2 cellular contexts compared by ENCODE assay signal in genomic region chr9:87656485-87656884, GRCh38.
TF ChIP-seq lines count a peak whose summit lies in the region.

No MANE protein-coding gene starts in this region.

TF ChIP-seq in SK-N-SH, 30 proteins besides CTCF, POLR2A, EP300 and RAD21 (continued from another document):
- TF ChIP-seq IRF3 (IDR thresholded peaks at IDR 0.05; ENCODE audit: low read depth, low read length) (no peak), MXI1 (IDR thresholded peaks at IDR 0.05; ENCODE audit: low read depth, low read length) (no peak), POLR2AphosphoS5 (IDR thresholded peaks at IDR 0.05; ENCODE audit: low read depth, low read length) (no peak), NRF1 (IDR thresholded peaks at IDR 0.05; ENCODE audit: low read depth, low read length) (no peak), ELF1 (IDR thresholded peaks at IDR 0.05) (no peak), ZBTB33 (IDR thresholded peaks at IDR 0.05; ENCODE audit: borderline replicate concordance, low read depth) (no peak), USF1 (IDR thresholded peaks at IDR 0.05; ENCODE audit: borderline replicate concordance, low read depth) (no peak), FOXM1 (IDR thresholded peaks at IDR 0.05; ENCODE audit: low read depth) (no peak), USF2 (IDR thresholded peaks at IDR 0.05; ENCODE audit: borderline replicate concordance, low read depth, low read length) (no peak), EZH2phosphoT487 (IDR thresholded peaks at IDR 0.05; ENCODE audit: borderline replicate concordance, low read depth) (no peak), FOXJ3 (CRISPR knock-in tag; IDR thresholded peaks at IDR 0.05) (no peak), RFX5 (IDR thresholded peaks at IDR 0.05; ENCODE audit: low read length) (no peak)

TF ChIP-seq in SK-N-SH treated with all-trans-retinoic acid at 6 μM for 48 hours, 23 proteins besides CTCF, POLR2A, EP300 and RAD21 (continued from another document):
- TF ChIP-seq TSHZ2 (CRISPR knock-in tag; IDR thresholded peaks at IDR 0.05) (no peak), OSR1 (CRISPR knock-in tag; IDR thresholded peaks at IDR 0.05) (no peak)
